ENCODE assay signal across 18 cellular contexts in the genomic region with DNA sequence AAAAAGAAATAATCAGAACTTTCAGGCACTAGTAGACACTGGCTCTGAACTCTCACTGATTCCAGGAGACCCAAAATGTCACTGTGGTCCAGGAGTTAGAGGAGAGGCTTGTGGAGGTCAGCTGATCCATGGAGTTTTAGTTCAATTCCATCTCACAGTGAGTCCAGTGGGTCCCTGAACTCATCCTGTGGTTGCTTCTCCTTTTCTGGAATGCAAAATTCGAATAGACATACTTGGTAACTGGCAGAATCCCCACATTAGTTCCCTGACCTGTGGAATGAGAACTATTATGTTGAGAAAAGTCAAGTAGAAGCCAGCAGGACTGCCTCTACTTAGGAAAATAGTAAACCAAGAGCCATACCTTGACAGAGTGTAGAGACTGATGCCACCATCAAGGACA.
DNase-seq lines count a peak whose midpoint lies in the region; ATAC-seq and TF ChIP-seq lines count a peak whose summit lies in the region.
"Had no signal": no experiment of that assay in that cellular context is flagged by ENCODE, and none has a peak within 500 bp of the region (broad histone marks: within the 10 kb centered on the region; RNA-seq: fewer than 3 reads in every experiment).

No MANE protein-coding gene starts in this region.

- H3K79me2 ChIP-seq in GM23248 (ENCODE audit: insufficient read depth): no peaks in the 10 kb centered on the region

- DNase-seq in AG08395 (ENCODE audit: low spot score) (peak; percentile 63), GM23248 (peak; percentile 61), astrocyte of the spinal cord (ENCODE audit: low read depth, low spot score) (peak; percentile 69), fibroblast of the aortic adventitia (ENCODE audit: low read depth) (peak; percentile 66), HCEC 1CT (no peak), GM10248 (ENCODE audit: extremely low spot score) (no peak)
- no peak for DNase-seq in activated T-cell treated with anti-CD3 and anti-CD28 coated beads, Interleukin-2, amount 50 U/mL, for 24 hours
- DNase-seq: AML-193, Caco-2, DMS53, Kasumi-1, NCI-H1105 treated with DMSO at 0.1 percent for 48 hours, NCI-H1694 treated with DMSO at 0.1 percent for 48 hours, NCI-H526 treated with DMSO at 0.1 percent for 48 hours, Right ventricle myocardium superior had no signal

- no peaks in the 10 kb centered on the region for H3K9me3 Mint-ChIP-seq in activated T-cell treated with anti-CD3 and anti-CD28 coated beads, Interleukin-2, amount 50 U/mL, for 24 hours
- H3K9me3 Mint-ChIP-seq: IgD-negative memory B cell had no signal

- no peaks in the 10 kb centered on the region for H3K36me3 ChIP-seq in GM23248 (ENCODE audit: low read depth)

- peaks cover 3% of the 10 kb centered on the region for H3K4me1 Mint-ChIP-seq in activated T-cell treated with anti-CD3 and anti-CD28 coated beads, Interleukin-2, amount 50 U/mL, for 24 hours (ENCODE audit: low read depth)
- H3K4me1 Mint-ChIP-seq: IgD-negative memory B cell had no signal

- no peaks in the 10 kb centered on the region for H3K9me2 ChIP-seq in GM23248 (ENCODE audit: insufficient read depth)

- peaks cover 1% of the 10 kb centered on the region for H3K36me3 Mint-ChIP-seq in activated T-cell treated with anti-CD3 and anti-CD28 coated beads, Interleukin-2, amount 50 U/mL, for 24 hours (ENCODE audit: low read depth)

- no peak overlapping the region for H3K9ac ChIP-seq in GM23248

- no peak overlapping the region for H3K27ac Mint-ChIP-seq in activated T-cell treated with anti-CD3 and anti-CD28 coated beads, Interleukin-2, amount 50 U/mL, for 24 hours
- H3K27ac Mint-ChIP-seq: IgD-negative memory B cell had no signal

- no peak overlapping the region for H3K4me3 ChIP-seq in GM23248
- no peak overlapping the region for H3K4me3 ChIP-seq in astrocyte of the spinal cord (ENCODE audit: low read depth, low read length)
- no peak overlapping the region for H3K4me3 ChIP-seq in fibroblast of the aortic adventitia (ENCODE audit: low read depth, low read length)
- H3K4me3 ChIP-seq: SK-N-MC had no signal

- CTCF ChIA-PET in GM10248 (lab: Yijun Ruan, JAX): no interaction called here

- ATAC-seq in HG03457 (IDR thresholded peaks at IDR 0.05; ENCODE audit: unreplicated experiment): no peak

- peaks cover 17% of the 10 kb centered on the region for H3K4me1 ChIP-seq in GM23248 (ENCODE audit: insufficient read depth)

- H3K9me3 ChIP-seq in GM23248 (ENCODE audit: low read depth): no peaks in the 10 kb centered on the region
- H3K9me3 ChIP-seq: Caco-2 had no signal

- POLR2A ChIA-PET in GM10248 (lab: Yijun Ruan, JAX): no interaction called here

- TF ChIP-seq CTCF in astrocyte of the spinal cord (IDR thresholded peaks at IDR 0.05; ENCODE audit: low read depth, low read length) (no peak), fibroblast of the aortic adventitia (IDR thresholded peaks at IDR 0.05; ENCODE audit: insufficient read depth, low read length) (no peak), GM10248 (IDR thresholded peaks at IDR 0.05; ENCODE audit: control extremely low read depth, extremely low read depth, low read depth, missing control alignments) (no peak)

- H3K27me3 Mint-ChIP-seq in activated T-cell treated with anti-CD3 and anti-CD28 coated beads, Interleukin-2, amount 50 U/mL, for 24 hours: no peaks in the 10 kb centered on the region
- H3K27me3 Mint-ChIP-seq: IgD-negative memory B cell had no signal

- WGBS in GM23248 (ENCODE audit: low coverage in 1 of 2, low lambda C conversion rate in 2 of 2, missing lambda C conversion rate in 2 of 2), 2 experiments: 35 to 47% methylated on average over 1 of the region's 1 CpG

- in situ Hi-C loops in GM23248 (cut with MboI): no loop called here
- in situ Hi-C loops in astrocyte of the spinal cord (cut with HindIII; ENCODE audit: low sequenced_read_pairs): no loop called here

- H3K27me3 ChIP-seq in GM23248 (replicated peaks; ENCODE audit: insufficient read depth): no peaks in the 10 kb centered on the region

- H3F3A ChIP-seq in GM23248 (ENCODE audit: insufficient read depth): peaks cover 6% of the 10 kb centered on the region; the same call in 1 of the 2 replicates

- peak overlapping the region; percentile 9; the same call in 1 of the 2 replicates for H3K27ac ChIP-seq in GM23248
- H3K27ac ChIP-seq: SK-N-MC had no signal

- peak overlapping the region; percentile 4 for H3K4me2 ChIP-seq in GM23248 (ENCODE audit: unreplicated experiment)

- no peak overlapping the region for H2AFZ ChIP-seq in GM23248

- no peak overlapping the region for H3K4me3 Mint-ChIP-seq in activated T-cell treated with anti-CD3 and anti-CD28 coated beads, Interleukin-2, amount 50 U/mL, for 24 hours
- H3K4me3 Mint-ChIP-seq: IgD-negative memory B cell had no signal

- no peaks in the 10 kb centered on the region for H4K20me1 ChIP-seq in GM23248 (ENCODE audit: insufficient read depth)

Comparison
In these comparisons a context has a peak if more than half of its experiments do, and no peak if none do; other contexts are left out.
1. DNase-seq: peak in AG08395 (single experiment), GM23248 (single experiment), astrocyte of the spinal cord (single experiment) and fibroblast of the aortic adventitia (single experiment); none in HCEC 1CT (single experiment), activated T-cell treated with anti-CD3 and anti-CD28 coated beads, Interleukin-2, amount 50 U/mL, for 24 hours (single experiment) and GM10248 (single experiment).